8 cellular contexts compared by ENCODE assay signal in genomic region chr19:3505598-3506383, GRCh38. TPM values are rescaled to one million over a fixed set of nuclear protein-coding genes. Genes with fewer than 3 reads are reported as not detected.
DNase-seq lines count a peak whose midpoint lies in the region; ATAC-seq and TF ChIP-seq lines count a peak whose summit lies in the region.

Gene FZR1 (plus strand): TSS chr19:3506311. CDS start chr19:3522990, 16,679 bp downstream.

- TF ChIP-seq CTCF in GM10248 (IDR thresholded peaks at IDR 0.05; ENCODE audit: control extremely low read depth, extremely low read depth, low read depth, missing control alignments) (no peak), ovary (IDR thresholded peaks at IDR 0.05) (no peak), thyroid gland (IDR thresholded peaks at IDR 0.05) (peak in 1 of 6 experiments; percentile 16)

- no peak for TF ChIP-seq EP300 in ovary (IDR thresholded peaks at IDR 0.05)

- H3K27me3 Mint-ChIP-seq in activated naive CD8-positive, alpha-beta T cell treated with anti-CD3 and anti-CD28 coated beads for 36 hours: peaks cover 1% of the 10 kb centered on the region

- H3K4me1 Mint-ChIP-seq in activated naive CD8-positive, alpha-beta T cell treated with anti-CD3 and anti-CD28 coated beads for 36 hours: peaks cover 41% of the 10 kb centered on the region

- 1 to 2% (median 2%) methylated on average over 56 to 79 of the region's 79 CpGs for WGBS in ovary, 3 donors
- 3 to 15% methylated on average over 10 to 15 of the region's 79 CpGs for WGBS in thyroid gland, 2 donors

- H3K27ac ChIP-seq in ovary (peak within 1 kb of the TSS; percentile 46 to 80), thyroid gland (peak within 1 kb of the TSS; percentile 59 to 78 (median 74))

- peak; percentile 88 for ATAC-seq in HG02623 (IDR thresholded peaks at IDR 0.05; ENCODE audit: unreplicated experiment)

- H3K4me3 Mint-ChIP-seq in activated naive CD8-positive, alpha-beta T cell treated with anti-CD3 and anti-CD28 coated beads for 36 hours: peak within 1 kb of the TSS; percentile 94

- H3K36me3 ChIP-seq in ovary (no peaks in the 10 kb centered on the region), thyroid gland (no peaks in the 10 kb centered on the region)

- CTCF ChIA-PET in GM10248 (lab: Yijun Ruan, JAX): interaction anchor here (1.9 kb wide), 1 partner anchor 21 kb away, joined by 5 read pairs; no protein-coding TSS in a partner anchor

- H3K9me3 Mint-ChIP-seq in activated naive CD8-positive, alpha-beta T cell treated with anti-CD3 and anti-CD28 coated beads for 36 hours: no peaks in the 10 kb centered on the region

- intact Hi-C loops in head of caudate nucleus (cut with DNase I) (no loop called here), ovary (cut with DNase I) (no loop called here), thyroid gland (cut with DNase I) (no loop called here)

- peak; percentile 100 for DNase-seq in GM10248 (ENCODE audit: extremely low spot score)
- DNase-seq in NCI-H1105 (lab: John Stamatoyannopoulos, UW): peak; percentile 99
- peak; percentile 95 for DNase-seq in SKM-1 treated with dmso at 0.1 percent for 144 hours (lab: John Stamatoyannopoulos, UW; ENCODE audit: unreplicated experiment)
- DNase-seq in activated naive CD8-positive, alpha-beta T cell treated with anti-CD3 and anti-CD28 coated beads for 36 hours: peak; percentile 100
- peak; percentile 96 to 100 (median 99) for DNase-seq in head of caudate nucleus
- peak; percentile 99 for DNase-seq in ovary
- peak; percentile 99 to 100 for DNase-seq in thyroid gland

- H3K27ac Mint-ChIP-seq in activated naive CD8-positive, alpha-beta T cell treated with anti-CD3 and anti-CD28 coated beads for 36 hours: peak within 1 kb of the TSS; percentile 93

- H3K9me3 ChIP-seq in ovary: no peaks in the 10 kb centered on the region
- no peaks in the 10 kb centered on the region for H3K9me3 ChIP-seq in thyroid gland

- TF ChIP-seq POLR2A in ovary (IDR thresholded peaks at IDR 0.05) (peak; percentile 69), thyroid gland (IDR thresholded peaks at IDR 0.05) (peak; percentile 22 to 81)

- H3K36me3 Mint-ChIP-seq in activated naive CD8-positive, alpha-beta T cell treated with anti-CD3 and anti-CD28 coated beads for 36 hours: peaks cover 18% of the 10 kb centered on the region

- peaks cover 10% of the 10 kb centered on the region for H3K4me1 ChIP-seq in ovary (ENCODE audit: insufficient read depth)
- peaks cover 8 to 15% of the 10 kb centered on the region in 2 donors for H3K4me1 ChIP-seq in thyroid gland

- POLR2A ChIA-PET in GM10248 (lab: Yijun Ruan, JAX): interaction anchor here (0.7 kb wide), 1 partner anchor 301 kb away, joined by 4 read pairs; no protein-coding TSS in a partner anchor

- H3K27me3 ChIP-seq in ovary (no peaks in the 10 kb centered on the region), thyroid gland (no peaks in the 10 kb centered on the region)

- peak within 1 kb of the TSS; percentile 80 for H3K4me3 ChIP-seq in ovary
- H3K4me3 ChIP-seq in thyroid gland (replicated peaks in 1 of 3): peak within 1 kb of the TSS; percentile 24 to 98 (median 73)

RNA-seq across cellular contexts. Expression of gene FZR1, which starts in this region (rescaled TPM):
- total RNA-seq in activated naive CD8-positive, alpha-beta T cell treated with anti-CD3 and anti-CD28 coated beads for 36 hours: 10 to 100 TPM; 32.6 to 39.6 TPM
- 10 to 100 TPM; 20.6 to 54.9 (median 49.3) TPM for total RNA-seq in ovary
- polyA plus RNA-seq in ovary: 10 to 100 TPM in 1 of 2 donors, 1 to 10 TPM in 1; 3.9 to 33.5 TPM
- total RNA-seq in thyroid gland: 10 to 100 TPM; 28.6 to 56.0 (median 36.1) TPM

Comparison
In these comparisons a context has a peak if more than half of its experiments do, and no peak if none do; other contexts are left out.
1. Peak in every context shown above with its lines: DNase-seq, ATAC-seq, H3K4me3 ChIP-seq and H3K27ac ChIP-seq.